In genomic region chr15:43446344-43446743, GRCh38 we compare ENCODE assay signal across 24 cellular contexts.
"Had no signal": no experiment of that assay in that cellular context is flagged by ENCODE, and none has a peak within 500 bp of the region (broad histone marks: within the 10 kb centered on the region; RNA-seq: fewer than 3 reads in every experiment).

No MANE protein-coding gene starts in this region.

- H3K9ac ChIP-seq: parathyroid adenoma had no signal

- DNase-seq: effector memory CD8-positive, alpha-beta T cell; erythroblast; foreskin keratinocyte; immature natural killer cell; left lung; naive thymus-derived CD4-positive, alpha-beta T cell; nephron progenitor cell; psoas muscle; retina; spleen; stimulated activated CD4-positive, alpha-beta T cell treated with anti-CD3 and anti-CD28 coated beads, Interleukin-15, amount 100 ng/mL, for 24 hours; stimulated activated CD4-positive, alpha-beta T cell treated with anti-CD3 and anti-CD28 coated beads, Interleukin-1b, Interleukin-23, amount 100 ng/mL, for 48 hours; stimulated activated CD4-positive, alpha-beta T cell treated with anti-CD3 and anti-CD28 coated beads, Interleukin-4, amount 100 ng/mL, for 24 hours; stimulated activated naive CD4-positive, alpha-beta T cell; stomach; substantia nigra; transverse colon had no signal

- H3K27ac Mint-ChIP-seq: dendritic cell treated with granulocyte-macrophage colony-stimulating factor and Interleukin-4, amounts not matched to agents 40 ng/mL and 50 ng/mL, for 4 days; immature natural killer cell had no signal

- H3K4me3 ChIP-seq: left lung, lung, psoas muscle, spleen, stomach, thoracic aorta, transverse colon had no signal

- H2AFZ ChIP-seq: parathyroid adenoma had no signal

- H3K9me3 ChIP-seq: left lung, psoas muscle, spleen, stomach, thoracic aorta, transverse colon had no signal

- H3K4me1 Mint-ChIP-seq: immature natural killer cell had no signal

- H3K79me2 ChIP-seq: parathyroid adenoma had no signal

- H3K27me3 ChIP-seq: foreskin keratinocyte, left lung, spleen, stomach, transverse colon had no signal

- H3K27ac ChIP-seq: foreskin keratinocyte, left lung, parathyroid adenoma, psoas muscle, spleen, stomach, thoracic aorta, transverse colon had no signal

- ATAC-seq: effector memory CD8-positive, alpha-beta T cell; foreskin keratinocyte; left lung; naive thymus-derived CD4-positive, alpha-beta T cell; psoas muscle; sciatic nerve had no signal

- H3K9me3 Mint-ChIP-seq: dendritic cell treated with granulocyte-macrophage colony-stimulating factor and Interleukin-4, amounts not matched to agents 40 ng/mL and 50 ng/mL, for 4 days; effector memory CD8-positive, alpha-beta T cell; immature natural killer cell; nephron progenitor cell had no signal

- H3K4me3 Mint-ChIP-seq: dendritic cell treated with granulocyte-macrophage colony-stimulating factor and Interleukin-4, amounts not matched to agents 40 ng/mL and 50 ng/mL, for 4 days; effector memory CD8-positive, alpha-beta T cell; immature natural killer cell; naive thymus-derived CD4-positive, alpha-beta T cell; nephron progenitor cell had no signal

- FAIRE-seq: colon, keratinocyte had no signal

- H3K4me1 ChIP-seq: left lung, parathyroid adenoma had no signal

- H3K27me3 Mint-ChIP-seq: dendritic cell treated with granulocyte-macrophage colony-stimulating factor and Interleukin-4, amounts not matched to agents 40 ng/mL and 50 ng/mL, for 4 days; effector memory CD8-positive, alpha-beta T cell; naive thymus-derived CD4-positive, alpha-beta T cell had no signal
